1 cellular context compared by ENCODE assay signal in the genomic region with DNA sequence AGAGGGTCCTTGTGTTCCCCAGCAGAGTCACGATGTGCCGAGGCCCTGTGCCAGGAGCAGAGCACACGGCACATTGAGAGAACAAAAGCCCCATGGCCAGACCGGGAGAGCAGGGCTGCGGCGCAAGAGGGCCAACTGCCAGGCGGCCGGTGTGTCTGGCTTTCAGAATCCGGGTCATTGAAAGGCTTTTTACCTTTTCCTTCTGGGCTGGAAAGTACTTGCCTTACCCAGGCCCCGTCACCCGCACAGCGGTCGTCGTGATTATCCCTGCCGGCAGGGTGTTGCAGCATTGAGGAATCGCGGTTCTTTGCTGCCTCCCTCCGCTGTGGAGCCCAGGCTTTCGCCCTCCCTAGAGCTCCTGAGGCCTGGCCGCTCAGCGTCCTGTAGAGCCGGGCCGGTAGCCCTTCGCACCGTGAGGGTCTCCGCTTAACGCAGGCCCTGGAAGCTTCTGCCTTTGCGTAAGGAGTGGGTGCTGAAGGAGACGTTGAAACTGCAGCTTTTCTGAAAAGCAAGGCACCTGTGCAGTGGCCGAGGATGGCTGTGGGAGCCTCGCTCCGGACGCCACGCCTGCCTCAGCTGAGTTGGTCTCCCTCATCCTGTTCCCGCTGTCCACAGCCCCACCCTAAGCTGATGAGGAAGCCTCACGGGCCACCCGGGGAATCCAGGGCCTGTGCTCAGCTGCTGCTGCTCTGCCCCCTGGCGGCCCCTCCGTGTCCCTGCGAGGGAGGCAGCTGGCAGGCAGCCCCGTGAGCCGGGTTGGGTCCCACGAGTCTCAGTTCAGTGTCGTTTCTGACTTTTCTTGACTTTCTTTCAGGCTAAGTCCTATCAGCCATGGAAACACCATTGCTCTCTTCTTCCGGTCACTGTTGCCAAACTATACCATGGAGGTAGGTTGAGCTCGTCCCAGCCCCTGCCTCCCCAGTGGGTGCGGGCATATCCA.
TF ChIP-seq lines count a peak whose summit lies in the region.

No MANE protein-coding gene starts in this region.

TF ChIP-seq in HepG2, 621 proteins besides CTCF, POLR2A, EP300 and RAD21 (continued from another document and continues in another):
- TF ChIP-seq ZBTB1 (CRISPR knock-in tag; IDR thresholded peaks at IDR 0.05; ENCODE audit: borderline replicate concordance) (no peak), ZNF546 (CRISPR knock-in tag; conservative IDR thresholded peaks at IDR 0.05) (no peak), ZMYM4 (CRISPR knock-in tag; IDR thresholded peaks at IDR 0.05) (no peak; the same call in 1 of the 2 replicates), ERF (CRISPR knock-in tag; IDR thresholded peaks at IDR 0.05) (peak; percentile 54; the same call in 1 of the 2 replicates), ZNF451 (CRISPR knock-in tag; IDR thresholded peaks at IDR 0.05) (no peak), STAT5B (CRISPR knock-in tag; IDR thresholded peaks at IDR 0.05) (no peak), CREM (IDR thresholded peaks at IDR 0.05) (no peak), CREM (CRISPR knock-in tag; IDR thresholded peaks at IDR 0.05) (no peak), SMARCE1 (IDR thresholded peaks at IDR 0.05; ENCODE audit: borderline replicate concordance) (no peak), YY1 (IDR thresholded peaks at IDR 0.05; ENCODE audit: insufficient read depth, insufficient replicate concordance, low read depth, low read length) (peak; percentile 13), GPN1 (CRISPR knock-in tag; IDR thresholded peaks at IDR 0.05; ENCODE audit: borderline replicate concordance) (no peak), KLF6 (CRISPR knock-in tag; IDR thresholded peaks at IDR 0.05) (no peak), CENPT (CRISPR knock-in tag; IDR thresholded peaks at IDR 0.05; ENCODE audit: low read depth) (0 out of 2 replicates have a peak, but pooled peaks have one; percentile 24), EZH2 (conservative IDR thresholded peaks at IDR 0.05; ENCODE audit: low read depth, low read length) (no peak), ZNF737 (CRISPR knock-in tag; IDR thresholded peaks at IDR 0.05; ENCODE audit: borderline replicate concordance) (no peak), GFI1 (CRISPR knock-in tag; IDR thresholded peaks at IDR 0.05; ENCODE audit: borderline replicate concordance) (no peak), GATA4 (IDR thresholded peaks at IDR 0.05; ENCODE audit: borderline replicate concordance, low read depth) (no peak), RNF2 (conservative IDR thresholded peaks at IDR 0.05; ENCODE audit: low read depth) (no peak), ZNF264 (CRISPR knock-in tag; IDR thresholded peaks at IDR 0.05) (no peak), SCMH1 (CRISPR knock-in tag; IDR thresholded peaks at IDR 0.05; ENCODE audit: borderline replicate concordance) (no peak), KDM2A (CRISPR knock-in tag; IDR thresholded peaks at IDR 0.05; ENCODE audit: borderline replicate concordance, low read depth) (peak; percentile 85), KMT2A (CRISPR knock-in tag; IDR thresholded peaks at IDR 0.05) (0 out of 2 replicates have a peak, but pooled peaks have one; percentile 28), ETV6 (CRISPR knock-in tag; conservative IDR thresholded peaks at IDR 0.05) (peak; percentile 28; the same call in 1 of the 2 replicates)
- TF ChIP-seq, protein P1, sequence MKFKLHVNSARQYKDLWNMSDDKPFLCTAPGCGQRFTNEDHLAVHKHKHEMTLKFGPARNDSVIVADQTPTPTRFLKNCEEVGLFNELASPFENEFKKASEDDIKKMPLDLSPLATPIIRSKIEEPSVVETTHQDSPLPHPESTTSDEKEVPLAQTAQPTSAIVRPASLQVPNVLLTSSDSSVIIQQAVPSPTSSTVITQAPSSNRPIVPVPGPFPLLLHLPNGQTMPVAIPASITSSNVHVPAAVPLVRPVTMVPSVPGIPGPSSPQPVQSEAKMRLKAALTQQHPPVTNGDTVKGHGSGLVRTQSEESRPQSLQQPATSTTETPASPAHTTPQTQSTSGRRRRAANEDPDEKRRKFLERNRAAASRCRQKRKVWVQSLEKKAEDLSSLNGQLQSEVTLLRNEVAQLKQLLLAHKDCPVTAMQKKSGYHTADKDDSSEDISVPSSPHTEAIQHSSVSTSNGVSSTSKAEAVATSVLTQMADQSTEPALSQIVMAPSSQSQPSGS (CRISPR knock-in tag; IDR thresholded peaks at IDR 0.05): peak; percentile 17; the same call in 1 of the 2 replicates
- TF ChIP-seq, protein P2, sequence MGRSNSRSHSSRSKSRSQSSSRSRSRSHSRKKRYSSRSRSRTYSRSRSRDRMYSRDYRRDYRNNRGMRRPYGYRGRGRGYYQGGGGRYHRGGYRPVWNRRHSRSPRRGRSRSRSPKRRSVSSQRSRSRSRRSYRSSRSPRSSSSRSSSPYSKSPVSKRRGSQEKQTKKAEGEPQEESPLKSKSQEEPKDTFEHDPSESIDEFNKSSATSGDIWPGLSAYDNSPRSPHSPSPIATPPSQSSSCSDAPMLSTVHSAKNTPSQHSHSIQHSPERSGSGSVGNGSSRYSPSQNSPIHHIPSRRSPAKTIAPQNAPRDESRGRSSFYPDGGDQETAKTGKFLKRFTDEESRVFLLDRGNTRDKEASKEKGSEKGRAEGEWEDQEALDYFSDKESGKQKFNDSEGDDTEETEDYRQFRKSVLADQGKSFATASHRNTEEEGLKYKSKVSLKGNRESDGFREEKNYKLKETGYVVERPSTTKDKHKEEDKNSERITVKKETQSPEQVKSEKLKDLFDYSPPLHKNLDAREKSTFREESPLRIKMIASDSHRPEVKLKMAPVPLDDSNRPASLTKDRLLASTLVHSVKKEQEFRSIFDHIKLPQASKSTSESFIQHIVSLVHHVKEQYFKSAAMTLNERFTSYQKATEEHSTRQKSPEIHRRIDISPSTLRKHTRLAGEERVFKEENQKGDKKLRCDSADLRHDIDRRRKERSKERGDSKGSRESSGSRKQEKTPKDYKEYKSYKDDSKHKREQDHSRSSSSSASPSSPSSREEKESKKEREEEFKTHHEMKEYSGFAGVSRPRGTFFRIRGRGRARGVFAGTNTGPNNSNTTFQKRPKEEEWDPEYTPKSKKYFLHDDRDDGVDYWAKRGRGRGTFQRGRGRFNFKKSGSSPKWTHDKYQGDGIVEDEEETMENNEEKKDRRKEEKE (IDR thresholded peaks at IDR 0.05): no peak
- TF ChIP-seq, protein P3, sequence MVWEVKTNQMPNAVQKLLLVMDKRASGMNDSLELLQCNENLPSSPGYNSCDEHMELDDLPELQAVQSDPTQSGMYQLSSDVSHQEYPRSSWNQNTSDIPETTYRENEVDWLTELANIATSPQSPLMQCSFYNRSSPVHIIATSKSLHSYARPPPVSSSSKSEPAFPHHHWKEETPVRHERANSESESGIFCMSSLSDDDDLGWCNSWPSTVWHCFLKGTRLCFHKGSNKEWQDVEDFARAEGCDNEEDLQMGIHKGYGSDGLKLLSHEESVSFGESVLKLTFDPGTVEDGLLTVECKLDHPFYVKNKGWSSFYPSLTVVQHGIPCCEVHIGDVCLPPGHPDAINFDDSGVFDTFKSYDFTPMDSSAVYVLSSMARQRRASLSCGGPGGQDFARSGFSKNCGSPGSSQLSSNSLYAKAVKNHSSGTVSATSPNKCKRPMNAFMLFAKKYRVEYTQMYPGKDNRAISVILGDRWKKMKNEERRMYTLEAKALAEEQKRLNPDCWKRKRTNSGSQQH (CRISPR knock-in tag; IDR thresholded peaks at IDR 0.05; ENCODE audit: low read depth): no peak
- TF ChIP-seq, protein P4, sequence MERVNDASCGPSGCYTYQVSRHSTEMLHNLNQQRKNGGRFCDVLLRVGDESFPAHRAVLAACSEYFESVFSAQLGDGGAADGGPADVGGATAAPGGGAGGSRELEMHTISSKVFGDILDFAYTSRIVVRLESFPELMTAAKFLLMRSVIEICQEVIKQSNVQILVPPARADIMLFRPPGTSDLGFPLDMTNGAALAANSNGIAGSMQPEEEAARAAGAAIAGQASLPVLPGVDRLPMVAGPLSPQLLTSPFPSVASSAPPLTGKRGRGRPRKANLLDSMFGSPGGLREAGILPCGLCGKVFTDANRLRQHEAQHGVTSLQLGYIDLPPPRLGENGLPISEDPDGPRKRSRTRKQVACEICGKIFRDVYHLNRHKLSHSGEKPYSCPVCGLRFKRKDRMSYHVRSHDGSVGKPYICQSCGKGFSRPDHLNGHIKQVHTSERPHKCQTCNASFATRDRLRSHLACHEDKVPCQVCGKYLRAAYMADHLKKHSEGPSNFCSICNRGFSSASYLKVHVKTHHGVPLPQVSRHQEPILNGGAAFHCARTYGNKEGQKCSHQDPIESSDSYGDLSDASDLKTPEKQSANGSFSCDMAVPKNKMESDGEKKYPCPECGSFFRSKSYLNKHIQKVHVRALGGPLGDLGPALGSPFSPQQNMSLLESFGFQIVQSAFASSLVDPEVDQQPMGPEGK (CRISPR knock-in tag; IDR thresholded peaks at IDR 0.05): peak; percentile 55
- TF ChIP-seq, protein P5, sequence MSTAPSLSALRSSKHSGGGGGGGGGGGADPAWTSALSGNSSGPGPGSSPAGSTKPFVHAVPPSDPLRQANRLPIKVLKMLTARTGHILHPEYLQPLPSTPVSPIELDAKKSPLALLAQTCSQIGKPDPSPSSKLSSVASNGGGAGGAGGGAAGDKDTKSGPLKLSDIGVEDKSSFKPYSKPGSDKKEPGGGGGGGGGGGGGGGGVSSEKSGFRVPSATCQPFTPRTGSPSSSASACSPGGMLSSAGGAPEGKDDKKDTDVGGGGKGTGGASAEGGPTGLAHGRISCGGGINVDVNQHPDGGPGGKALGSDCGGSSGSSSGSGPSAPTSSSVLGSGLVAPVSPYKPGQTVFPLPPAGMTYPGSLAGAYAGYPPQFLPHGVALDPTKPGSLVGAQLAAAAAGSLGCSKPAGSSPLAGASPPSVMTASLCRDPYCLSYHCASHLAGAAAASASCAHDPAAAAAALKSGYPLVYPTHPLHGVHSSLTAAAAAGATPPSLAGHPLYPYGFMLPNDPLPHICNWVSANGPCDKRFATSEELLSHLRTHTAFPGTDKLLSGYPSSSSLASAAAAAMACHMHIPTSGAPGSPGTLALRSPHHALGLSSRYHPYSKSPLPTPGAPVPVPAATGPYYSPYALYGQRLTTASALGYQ (CRISPR knock-in tag; IDR thresholded peaks at IDR 0.05): no peak
- TF ChIP-seq, protein P6, sequence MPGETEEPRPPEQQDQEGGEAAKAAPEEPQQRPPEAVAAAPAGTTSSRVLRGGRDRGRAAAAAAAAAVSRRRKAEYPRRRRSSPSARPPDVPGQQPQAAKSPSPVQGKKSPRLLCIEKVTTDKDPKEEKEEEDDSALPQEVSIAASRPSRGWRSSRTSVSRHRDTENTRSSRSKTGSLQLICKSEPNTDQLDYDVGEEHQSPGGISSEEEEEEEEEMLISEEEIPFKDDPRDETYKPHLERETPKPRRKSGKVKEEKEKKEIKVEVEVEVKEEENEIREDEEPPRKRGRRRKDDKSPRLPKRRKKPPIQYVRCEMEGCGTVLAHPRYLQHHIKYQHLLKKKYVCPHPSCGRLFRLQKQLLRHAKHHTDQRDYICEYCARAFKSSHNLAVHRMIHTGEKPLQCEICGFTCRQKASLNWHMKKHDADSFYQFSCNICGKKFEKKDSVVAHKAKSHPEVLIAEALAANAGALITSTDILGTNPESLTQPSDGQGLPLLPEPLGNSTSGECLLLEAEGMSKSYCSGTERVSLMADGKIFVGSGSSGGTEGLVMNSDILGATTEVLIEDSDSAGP (CRISPR knock-in tag; IDR thresholded peaks at IDR 0.05; ENCODE audit: borderline replicate concordance): peak; percentile 37; the same call in 1 of the 2 replicates
- TF ChIP-seq, protein P7, sequence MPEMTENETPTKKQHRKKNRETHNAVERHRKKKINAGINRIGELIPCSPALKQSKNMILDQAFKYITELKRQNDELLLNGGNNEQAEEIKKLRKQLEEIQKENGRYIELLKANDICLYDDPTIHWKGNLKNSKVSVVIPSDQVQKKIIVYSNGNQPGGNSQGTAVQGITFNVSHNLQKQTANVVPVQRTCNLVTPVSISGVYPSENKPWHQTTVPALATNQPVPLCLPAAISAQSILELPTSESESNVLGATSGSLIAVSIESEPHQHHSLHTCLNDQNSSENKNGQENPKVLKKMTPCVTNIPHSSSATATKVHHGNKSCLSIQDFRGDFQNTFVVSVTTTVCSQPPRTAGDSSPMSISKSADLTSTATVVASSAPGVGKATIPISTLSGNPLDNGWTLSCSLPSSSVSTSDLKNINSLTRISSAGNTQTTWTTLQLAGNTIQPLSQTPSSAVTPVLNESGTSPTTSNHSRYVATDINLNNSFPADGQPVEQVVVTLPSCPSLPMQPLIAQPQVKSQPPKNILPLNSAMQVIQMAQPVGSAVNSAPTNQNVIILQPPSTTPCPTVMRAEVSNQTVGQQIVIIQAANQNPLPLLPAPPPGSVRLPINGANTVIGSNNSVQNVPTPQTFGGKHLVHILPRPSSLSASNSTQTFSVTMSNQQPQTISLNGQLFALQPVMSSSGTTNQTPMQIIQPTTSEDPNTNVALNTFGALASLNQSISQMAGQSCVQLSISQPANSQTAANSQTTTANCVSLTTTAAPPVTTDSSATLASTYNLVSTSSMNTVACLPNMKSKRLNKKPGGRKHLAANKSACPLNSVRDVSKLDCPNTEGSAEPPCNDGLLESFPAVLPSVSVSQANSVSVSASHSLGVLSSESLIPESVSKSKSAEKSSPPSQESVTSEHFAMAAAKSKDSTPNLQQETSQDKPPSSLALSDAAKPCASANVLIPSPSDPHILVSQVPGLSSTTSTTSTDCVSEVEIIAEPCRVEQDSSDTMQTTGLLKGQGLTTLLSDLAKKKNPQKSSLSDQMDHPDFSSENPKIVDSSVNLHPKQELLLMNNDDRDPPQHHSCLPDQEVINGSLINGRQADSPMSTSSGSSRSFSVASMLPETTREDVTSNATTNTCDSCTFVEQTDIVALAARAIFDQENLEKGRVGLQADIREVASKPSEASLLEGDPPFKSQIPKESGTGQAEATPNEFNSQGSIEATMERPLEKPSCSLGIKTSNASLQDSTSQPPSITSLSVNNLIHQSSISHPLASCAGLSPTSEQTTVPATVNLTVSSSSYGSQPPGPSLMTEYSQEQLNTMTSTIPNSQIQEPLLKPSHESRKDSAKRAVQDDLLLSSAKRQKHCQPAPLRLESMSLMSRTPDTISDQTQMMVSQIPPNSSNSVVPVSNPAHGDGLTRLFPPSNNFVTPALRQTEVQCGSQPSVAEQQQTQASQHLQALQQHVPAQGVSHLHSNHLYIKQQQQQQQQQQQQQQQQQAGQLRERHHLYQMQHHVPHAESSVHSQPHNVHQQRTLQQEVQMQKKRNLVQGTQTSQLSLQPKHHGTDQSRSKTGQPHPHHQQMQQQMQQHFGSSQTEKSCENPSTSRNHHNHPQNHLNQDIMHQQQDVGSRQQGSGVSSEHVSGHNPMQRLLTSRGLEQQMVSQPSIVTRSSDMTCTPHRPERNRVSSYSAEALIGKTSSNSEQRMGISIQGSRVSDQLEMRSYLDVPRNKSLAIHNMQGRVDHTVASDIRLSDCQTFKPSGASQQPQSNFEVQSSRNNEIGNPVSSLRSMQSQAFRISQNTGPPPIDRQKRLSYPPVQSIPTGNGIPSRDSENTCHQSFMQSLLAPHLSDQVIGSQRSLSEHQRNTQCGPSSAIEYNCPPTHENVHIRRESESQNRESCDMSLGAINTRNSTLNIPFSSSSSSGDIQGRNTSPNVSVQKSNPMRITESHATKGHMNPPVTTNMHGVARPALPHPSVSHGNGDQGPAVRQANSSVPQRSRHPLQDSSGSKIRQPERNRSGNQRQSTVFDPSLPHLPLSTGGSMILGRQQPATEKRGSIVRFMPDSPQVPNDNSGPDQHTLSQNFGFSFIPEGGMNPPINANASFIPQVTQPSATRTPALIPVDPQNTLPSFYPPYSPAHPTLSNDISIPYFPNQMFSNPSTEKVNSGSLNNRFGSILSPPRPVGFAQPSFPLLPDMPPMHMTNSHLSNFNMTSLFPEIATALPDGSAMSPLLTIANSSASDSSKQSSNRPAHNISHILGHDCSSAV (CRISPR knock-in tag; IDR thresholded peaks at IDR 0.05; ENCODE audit: borderline replicate concordance): no peak
